ENCODE assay signal across 20 cellular contexts in the genomic region with DNA sequence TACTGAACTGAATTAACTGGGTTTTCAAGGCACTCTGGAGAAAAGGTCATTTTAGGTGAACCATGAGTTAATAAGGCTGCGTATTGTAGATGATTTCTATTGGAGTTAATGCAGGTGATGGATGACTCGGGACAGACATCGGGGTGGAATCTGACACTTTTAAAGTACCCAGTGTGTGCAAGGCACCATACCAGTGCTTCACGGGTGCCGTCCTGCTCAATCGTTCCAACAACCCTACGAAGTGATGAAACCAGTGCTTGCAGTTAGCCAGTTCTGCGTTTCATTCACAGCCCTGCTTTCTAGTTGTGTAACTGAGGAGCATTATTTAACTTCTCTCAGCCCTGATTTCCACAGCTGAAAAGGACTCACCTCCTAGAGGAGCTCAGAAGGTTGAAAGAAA.
"Had no signal": no experiment of that assay in that cellular context is flagged by ENCODE, and none has a peak within 500 bp of the region (broad histone marks: within the 10 kb centered on the region; RNA-seq: fewer than 3 reads in every experiment).

No MANE protein-coding gene starts in this region.

- H3K4me3 ChIP-seq: dorsolateral prefrontal cortex, lung, psoas muscle, thoracic aorta, transverse colon had no signal

- H3K4me3 Mint-ChIP-seq: immature natural killer cell; naive thymus-derived CD8-positive, alpha-beta T cell; stimulated activated naive B cell treated with anti-CD40 and anti-IgM and Interleukin-4, amounts not matched to agents 10 μg/mL and 1 μg/mL and 100 μg/mL, for 72 hours; stimulated activated naive CD8-positive, alpha-beta T cell treated with anti-CD3 and anti-CD28 coated beads, Interleukin-15, amount 100 ng/mL, for 72 hours had no signal

- H3K36me3 Mint-ChIP-seq: immature natural killer cell; stimulated activated naive B cell treated with anti-CD40 and anti-IgM and Interleukin-4, amounts not matched to agents 10 μg/mL and 1 μg/mL and 100 μg/mL, for 72 hours had no signal

- H3K27me3 ChIP-seq: foreskin keratinocyte, neutrophil, transverse colon had no signal

- H3K4me1 Mint-ChIP-seq: immature natural killer cell; naive thymus-derived CD8-positive, alpha-beta T cell; stimulated activated naive B cell treated with anti-CD40 and anti-IgM and Interleukin-4, amounts not matched to agents 10 μg/mL and 1 μg/mL and 100 μg/mL, for 72 hours; stimulated activated naive CD8-positive, alpha-beta T cell treated with anti-CD3 and anti-CD28 coated beads, Interleukin-15, amount 100 ng/mL, for 72 hours had no signal

- ATAC-seq: foreskin keratinocyte; left colon; left ventricle myocardium superior; naive thymus-derived CD8-positive, alpha-beta T cell; psoas muscle; sciatic nerve; stimulated activated naive B cell treated with anti-CD40 and anti-IgM and Interleukin-4, amounts not matched to agents 10 μg/mL and 1 μg/mL and 100 μg/mL, for 72 hours; stimulated activated naive CD8-positive, alpha-beta T cell treated with anti-CD3 and anti-CD28 coated beads, Interleukin-15, amount 100 ng/mL, for 72 hours had no signal

- H3K9me3 ChIP-seq: neutrophil, psoas muscle, thoracic aorta, transverse colon had no signal

- H3K4me1 ChIP-seq: psoas muscle, transverse colon had no signal

- DNase-seq: cortex of kidney; dorsolateral prefrontal cortex; effector CD8-positive, alpha-beta T cell; foreskin keratinocyte; immature natural killer cell; left colon; left ventricle myocardium superior; mesenchymal stem cell; naive thymus-derived CD8-positive, alpha-beta T cell; psoas muscle; retina; stimulated activated CD4-positive, alpha-beta T cell treated with anti-CD3 and anti-CD28 coated beads, Interleukin-2, amount 100 ng/mL, for 24 hours; stimulated activated CD4-positive, alpha-beta T cell treated with anti-CD3 and anti-CD28 coated beads, Interleukin-4, amount 100 ng/mL, for 4 hours; stimulated activated naive B cell treated with anti-CD40 and anti-IgM and Interleukin-4, amounts not matched to agents 10 μg/mL and 1 μg/mL and 100 μg/mL, for 72 hours; stimulated activated naive CD8-positive, alpha-beta T cell treated with anti-CD3 and anti-CD28 coated beads, Interleukin-15, amount 100 ng/mL, for 72 hours; transverse colon had no signal

- H3K27ac ChIP-seq: dorsolateral prefrontal cortex, foreskin keratinocyte, neutrophil, psoas muscle, thoracic aorta, transverse colon had no signal

- H3K36me3 ChIP-seq: neutrophil, thoracic aorta, transverse colon had no signal

- H3K27ac Mint-ChIP-seq: immature natural killer cell; naive thymus-derived CD8-positive, alpha-beta T cell; stimulated activated naive B cell treated with anti-CD40 and anti-IgM and Interleukin-4, amounts not matched to agents 10 μg/mL and 1 μg/mL and 100 μg/mL, for 72 hours had no signal
